ENCODE assay signal across 8 cellular contexts in the genomic region with DNA sequence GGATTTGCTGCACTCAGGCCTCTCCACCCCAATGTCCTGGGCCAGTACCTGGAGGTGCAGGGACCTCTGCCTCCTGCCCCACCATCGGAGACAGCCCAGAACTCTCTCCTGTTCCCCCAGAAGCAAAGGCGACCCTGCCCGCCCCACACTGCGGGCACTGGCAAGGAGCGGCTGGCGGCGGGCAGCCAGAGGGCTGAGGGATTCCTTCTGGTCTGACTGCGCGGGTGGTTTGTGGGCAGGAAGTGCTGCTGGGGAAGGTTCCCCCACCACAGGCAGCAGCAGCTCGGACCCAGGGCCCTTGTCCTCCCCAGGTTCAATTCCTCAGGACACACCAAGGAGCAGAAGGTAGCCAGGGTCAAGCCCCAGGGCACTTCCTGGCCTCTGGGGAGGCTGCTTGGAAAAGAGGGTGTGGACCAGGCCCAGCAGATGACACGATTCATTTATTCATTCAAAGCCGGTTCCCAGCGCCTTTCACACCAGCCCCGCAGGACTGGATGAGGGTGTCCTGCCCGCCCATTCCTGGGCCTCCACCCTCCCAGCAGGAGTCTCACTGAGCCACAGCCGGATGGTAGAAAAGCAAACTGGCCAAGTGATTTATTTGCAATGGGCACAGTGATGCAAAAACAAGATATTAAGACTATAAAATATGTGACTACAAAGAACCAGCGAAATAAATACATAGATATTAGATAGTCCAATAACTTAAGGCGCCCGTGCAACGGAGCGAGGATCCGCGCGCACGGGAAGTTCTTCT. TPM values are rescaled to one million over a fixed set of nuclear protein-coding genes. Genes with fewer than 3 reads are reported as not detected.
DNase-seq lines count a peak whose midpoint lies in the region; ATAC-seq and TF ChIP-seq lines count a peak whose summit lies in the region.

No MANE protein-coding gene starts in this region.

- H3K4me3 Mint-ChIP-seq in osteocyte (ENCODE audit: unreplicated experiment), result peak overlapping the region; percentile 90

- H3K4me2 ChIP-seq in fibroblast of lung (ENCODE audit: extremely low read depth, insufficient read depth, low read length), result peak overlapping the region; percentile 84

- ATAC-seq in RWPE2 (ENCODE audit: low read depth) (no peak), GM21528 (IDR thresholded peaks at IDR 0.05; ENCODE audit: low FRiP score, unreplicated experiment) (no peak), GM18519 (IDR thresholded peaks at IDR 0.05; ENCODE audit: low FRiP score, unreplicated experiment) (no peak), HG03565 (IDR thresholded peaks at IDR 0.05; ENCODE audit: unreplicated experiment) (no peak), HG03135 (IDR thresholded peaks at IDR 0.05; ENCODE audit: unreplicated experiment) (no peak)

- H3K4me1 ChIP-seq in RWPE2 (ENCODE audit: insufficient read depth, poor library complexity, severe bottlenecking) (peaks cover 10% of the 10 kb centered on the region), fibroblast of lung (ENCODE audit: control insufficient read depth, extremely low read depth, insufficient read depth, low read length) (peaks cover 11% of the 10 kb centered on the region)

- H3K9me3 Mint-ChIP-seq in osteocyte (ENCODE audit: unreplicated experiment), result no peaks in the 10 kb centered on the region

- H3K27me3 Mint-ChIP-seq in osteocyte (ENCODE audit: unreplicated experiment), result no peaks in the 10 kb centered on the region

- H2AFZ ChIP-seq in fibroblast of lung (ENCODE audit: low read length), result no peak overlapping the region

- peaks cover 26% of the 10 kb centered on the region for H3K79me2 ChIP-seq in fibroblast of lung (ENCODE audit: control insufficient read depth, insufficient read depth, low read length)

- H3K9me3 ChIP-seq in RWPE2 (ENCODE audit: severe bottlenecking) (no peaks in the 10 kb centered on the region), fibroblast of lung (ENCODE audit: control insufficient read depth, insufficient read depth, low read depth, low read length) (no peaks in the 10 kb centered on the region)

- peak overlapping the region; percentile 93 for H3K9ac ChIP-seq in fibroblast of lung (ENCODE audit: insufficient read depth, low read length)

- H3K27me3 ChIP-seq in RWPE2 (ENCODE audit: insufficient read depth, poor library complexity, severe bottlenecking), result no peaks in the 10 kb centered on the region
- no peaks in the 10 kb centered on the region for H3K27me3 ChIP-seq in fibroblast of lung (ENCODE audit: control insufficient read depth, insufficient read depth, low read length)

- peaks cover 65% of the 10 kb centered on the region for H3K4me1 Mint-ChIP-seq in osteocyte (ENCODE audit: unreplicated experiment)

- TF ChIP-seq CTCF in RWPE2 (IDR thresholded peaks at IDR 0.05; ENCODE audit: poor library complexity, severe bottlenecking) (no peak), fibroblast of lung (conservative IDR thresholded peaks at IDR 0.05 in 1 of 2, IDR thresholded peaks at IDR 0.05 in 1 of 2; ENCODE audit: low read depth in 1 of 2, low read length in 2 of 2) (peak in 1 of 2 donors; percentile 13), osteocyte (IDR thresholded peaks at IDR 0.05) (no peak)

- peak overlapping the region; percentile 94 for H3K27ac Mint-ChIP-seq in osteocyte (ENCODE audit: unreplicated experiment)

- H4K20me1 ChIP-seq in fibroblast of lung (ENCODE audit: control insufficient read depth, extremely low read depth, insufficient read depth, low read length), result no peaks in the 10 kb centered on the region

- H3K36me3 ChIP-seq in RWPE2 (ENCODE audit: low read depth) (peaks cover 22% of the 10 kb centered on the region), fibroblast of lung (ENCODE audit: control insufficient read depth, insufficient read depth, low read length) (no peaks in the 10 kb centered on the region)

- DNase-seq in GM03348 (ENCODE audit: low spot score) (peak; percentile 60), RWPE2 (ENCODE audit: low spot score) (peak; percentile 52), fibroblast of lung (ENCODE audit: low read depth in 2 of 2) (peak; percentile 48 to 51), osteocyte (ENCODE audit: extremely low spot score, unreplicated experiment) (no peak)

- H3K27ac ChIP-seq in RWPE2 (ENCODE audit: poor library complexity, severe bottlenecking) (peak overlapping the region; percentile 93), fibroblast of lung (ENCODE audit: insufficient read depth, low read length) (peak overlapping the region; percentile 94)

- H3K36me3 Mint-ChIP-seq in osteocyte (ENCODE audit: unreplicated experiment), result no peaks in the 10 kb centered on the region

- H3K4me3 ChIP-seq in RWPE2 (ENCODE audit: severe bottlenecking) (peak overlapping the region; percentile 78), fibroblast of lung (replicated peaks in 1 of 4; ENCODE audit: control extremely low read depth in 1 of 4, insufficient read depth in 1 of 4, low read depth in 3 of 4, low read length in 4 of 4) (peak overlapping the region; percentile 79 to 93 (median 85))

RNA-seq across cellular contexts. Expression of gene PHLDA2, which starts 1.2 kb away (rescaled TPM):
- total RNA-seq in fibroblast of lung, result 4.1 and 6.8 TPM in 2 replicates
- 16.2 and 20.5 TPM in 2 replicates for polyA plus RNA-seq in fibroblast of lung
- 108 and 155 TPM in 2 replicates for polyA plus RNA-seq in fibroblast of lung (2012)
- 13.6 and 18.5 TPM in 2 replicates for polyA minus RNA-seq in fibroblast of lung (ENCODE audit: low replicate concordance)
- total RNA-seq in osteocyte, result 89.6 and 96.1 TPM in 2 replicates

RNA-seq across cellular contexts. Expression of gene CDKN1C, which starts 42.5 kb away (rescaled TPM):
- total RNA-seq in fibroblast of lung (31.1 and 31.5 TPM in 2 replicates), osteocyte (18.1 and 19.2 TPM in 2 replicates)
- 5.2 and 8.6 TPM in 2 replicates for polyA plus RNA-seq in fibroblast of lung
- 9.0 and 12.6 TPM in 2 replicates for polyA plus RNA-seq in fibroblast of lung (2012)
- 1.1 and 2.5 TPM in 2 replicates for polyA minus RNA-seq in fibroblast of lung (ENCODE audit: low replicate concordance)

Comparison
In these comparisons a context has a peak if more than half of its experiments do, and no peak if none do; other contexts are left out.
1. RNA of gene PHLDA2, which starts 1.2 kb away (total RNA-seq): 89.6 to 96.1 TPM in osteocyte; 4.1 to 6.8 TPM in fibroblast of lung; every median in the first group is over 10 times any median in the second.